8 cellular contexts compared by ENCODE assay signal in the genomic region with DNA sequence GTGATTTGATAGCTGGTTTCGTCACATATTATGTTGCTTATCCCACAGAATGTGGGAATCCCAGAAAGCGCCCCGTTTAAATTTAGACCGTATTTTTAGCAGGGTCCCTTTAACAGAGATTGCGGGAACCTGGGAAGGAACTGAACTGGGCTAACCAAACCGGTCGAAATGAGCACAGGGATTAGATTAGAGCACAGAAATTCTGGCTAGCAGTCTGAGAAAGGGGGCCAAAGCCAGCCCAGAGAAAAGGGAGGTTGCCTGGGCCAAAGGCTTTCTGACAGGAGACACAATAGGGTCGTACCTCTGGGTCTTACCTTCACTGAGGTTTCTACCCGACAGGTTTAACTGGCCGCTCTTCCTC. TPM values are rescaled to one million over a fixed set of nuclear protein-coding genes. Genes with fewer than 3 reads are reported as not detected.
DNase-seq lines count a peak whose midpoint lies in the region; ATAC-seq and TF ChIP-seq lines count a peak whose summit lies in the region.

No MANE protein-coding gene starts in this region.

- H3K36me3 ChIP-seq in testis (ENCODE audit: low read depth, missing control alignments), result no peaks in the 10 kb centered on the region

- H3K9me3 ChIP-seq in testis, result no peaks in the 10 kb centered on the region

- H3K9me3 Mint-ChIP-seq in activated CD4-positive, alpha-beta T cell treated with anti-CD3 and anti-CD28 coated beads for 36 hours (ENCODE audit: low read depth), result no peaks in the 10 kb centered on the region
- H3K9me3 Mint-ChIP-seq in activated T-helper 2 cell treated with anti-CD3 and anti-CD28 coated beads, Interferon-gamma antibody, Interleukin-2, Interleukin-4, amounts not matched to agents 10 μg/mL and 5 μg/mL and 100 μg/mL, durations not matched to agents 14 hours and 24 hours and 36 hours, result no peaks in the 10 kb centered on the region

- H3K4me3 ChIP-seq in testis, result peak overlapping the region; percentile 81 to 82

- no peak for TF ChIP-seq CTCF in testis (IDR thresholded peaks at IDR 0.05)

- H3K4me1 Mint-ChIP-seq in activated CD4-positive, alpha-beta T cell treated with anti-CD3 and anti-CD28 coated beads for 36 hours, result peaks cover 61% of the 10 kb centered on the region
- H3K4me1 Mint-ChIP-seq in activated T-helper 2 cell treated with anti-CD3 and anti-CD28 coated beads, Interferon-gamma antibody, Interleukin-2, Interleukin-4, amounts not matched to agents 10 μg/mL and 5 μg/mL and 100 μg/mL, durations not matched to agents 14 hours and 24 hours and 36 hours (ENCODE audit: low read depth), result peaks cover 49% of the 10 kb centered on the region

- no peaks in the 10 kb centered on the region for H3K27me3 ChIP-seq in testis

- no peak for TF ChIP-seq POLR2A in testis (IDR thresholded peaks at IDR 0.05)

- H3K36me3 Mint-ChIP-seq in activated CD4-positive, alpha-beta T cell treated with anti-CD3 and anti-CD28 coated beads for 36 hours (ENCODE audit: low read depth), result peaks cover 20% of the 10 kb centered on the region
- H3K36me3 Mint-ChIP-seq in activated T-helper 2 cell treated with anti-CD3 and anti-CD28 coated beads, Interferon-gamma antibody, Interleukin-2, Interleukin-4, amounts not matched to agents 10 μg/mL and 5 μg/mL and 100 μg/mL, durations not matched to agents 14 hours and 24 hours and 36 hours (ENCODE audit: low read depth), result peaks cover 29% of the 10 kb centered on the region

- peak overlapping the region; percentile 99 for H3K4me3 Mint-ChIP-seq in activated CD4-positive, alpha-beta T cell treated with anti-CD3 and anti-CD28 coated beads for 36 hours
- peak overlapping the region; percentile 99 for H3K4me3 Mint-ChIP-seq in activated T-helper 2 cell treated with anti-CD3 and anti-CD28 coated beads, Interferon-gamma antibody, Interleukin-2, Interleukin-4, amounts not matched to agents 10 μg/mL and 5 μg/mL and 100 μg/mL, durations not matched to agents 14 hours and 24 hours and 36 hours (ENCODE audit: low read depth)

- POLR2A ChIA-PET in activated CD4-positive, alpha-beta T cell treated with anti-CD3 and anti-CD28 coated beads for 36 hours (lab: Charles Lee), result interaction anchor here (0.6 to 2.1 kb wide), 2 partner anchors 10 to 16 kb away, joined by 3 to 12 read pairs; a partner anchor contains a TSS

- peaks cover 19% of the 10 kb centered on the region for H3K4me1 ChIP-seq in testis

- DNase-seq in activated CD4-positive, alpha-beta T cell treated with anti-CD3 and anti-CD28 coated beads for 36 hours, result no peak
- no peak for DNase-seq in activated CD4-positive, alpha-beta T cell treated with anti-CD3 and anti-CD28 coated beads, Interleukin-2, amount 50 U/mL, for 1 hour
- no peak for DNase-seq in activated T-helper 2 cell treated with anti-CD3 and anti-CD28 coated beads, Interferon-gamma antibody, Interleukin-2, Interleukin-4, amounts not matched to agents 10 μg/mL and 5 μg/mL and 100 μg/mL, durations not matched to agents 14 hours and 24 hours and 36 hours (ENCODE audit: low spot score)
- DNase-seq in iPS-NIHi11 (ENCODE audit: low spot score) (peak; percentile 4), testis (no peak), NCI-H526 (lab: John Stamatoyannopoulos, UW) (no peak), NCI-H2081 treated with DMSO at 0.1 percent for 48 hours (lab: John Stamatoyannopoulos, UW) (no peak)

- peak overlapping the region; percentile 92 to 95 for H3K27ac ChIP-seq in testis

- no peak for ATAC-seq in activated CD4-positive, alpha-beta T cell treated with anti-CD3 and anti-CD28 coated beads for 36 hours
- ATAC-seq in HG03066 (IDR thresholded peaks at IDR 0.05; ENCODE audit: low read depth, unreplicated experiment), result peak; percentile 26

- H3K27ac Mint-ChIP-seq in activated CD4-positive, alpha-beta T cell treated with anti-CD3 and anti-CD28 coated beads for 36 hours, result peak overlapping the region; percentile 99
- peak overlapping the region; percentile 99 for H3K27ac Mint-ChIP-seq in activated T-helper 2 cell treated with anti-CD3 and anti-CD28 coated beads, Interferon-gamma antibody, Interleukin-2, Interleukin-4, amounts not matched to agents 10 μg/mL and 5 μg/mL and 100 μg/mL, durations not matched to agents 14 hours and 24 hours and 36 hours

- intact Hi-C loops in activated CD4-positive, alpha-beta T cell treated with anti-CD3 and anti-CD28 coated beads for 36 hours (cut with DNase I, micrococcal nuclease), result loop anchor here (1.0 kb wide), 4 partner anchors 16 to 876 kb away; a partner anchor contains a TSS
- intact Hi-C loops in activated T-helper 2 cell treated with anti-CD3 and anti-CD28 coated beads, Interferon-gamma antibody, Interleukin-2, Interleukin-4, amounts not matched to agents 10 μg/mL and 5 μg/mL and 100 μg/mL, durations not matched to agents 14 hours and 24 hours and 36 hours (cut with micrococcal nuclease), result loop anchor here (1.0 to 5.0 kb wide), 4 partner anchors 16 to 876 kb away; a partner anchor contains a TSS
- intact Hi-C loops in testis (cut with DNase I; ENCODE audit: low total_unique reads), result no loop called here

- WGBS in testis, 2 donors, result 1% methylated on average over 10 of the region's 10 CpGs

- CTCF ChIA-PET in activated CD4-positive, alpha-beta T cell treated with anti-CD3 and anti-CD28 coated beads for 36 hours (lab: Charles Lee), result no interaction called here

- no peaks in the 10 kb centered on the region for H3K27me3 Mint-ChIP-seq in activated CD4-positive, alpha-beta T cell treated with anti-CD3 and anti-CD28 coated beads for 36 hours
- no peaks in the 10 kb centered on the region for H3K27me3 Mint-ChIP-seq in activated T-helper 2 cell treated with anti-CD3 and anti-CD28 coated beads, Interferon-gamma antibody, Interleukin-2, Interleukin-4, amounts not matched to agents 10 μg/mL and 5 μg/mL and 100 μg/mL, durations not matched to agents 14 hours and 24 hours and 36 hours (ENCODE audit: low read depth)

RNA-seq across cellular contexts. Expression of a gene that starts 0.3 kb away (rescaled TPM):
- 10 to 100 TPM; 23.2 to 26.4 TPM for total RNA-seq in activated CD4-positive, alpha-beta T cell treated with anti-CD3 and anti-CD28 coated beads for 36 hours
- total RNA-seq in activated T-helper 2 cell treated with anti-CD3 and anti-CD28 coated beads, Interferon-gamma antibody, Interleukin-2, Interleukin-4, amounts not matched to agents 10 μg/mL and 5 μg/mL and 100 μg/mL, durations not matched to agents 14 hours and 24 hours and 36 hours, result 23.3 and 23.4 TPM in 2 replicates
- 10 to 100 TPM; 18.2 to 22.1 TPM for total RNA-seq in testis
- polyA plus RNA-seq in testis (ENCODE audit: insufficient read depth, low read depth, low replicate concordance), result 10.1 TPM

RNA-seq across cellular contexts. Expression of a gene that starts 16.1 kb away (rescaled TPM):
- total RNA-seq in activated CD4-positive, alpha-beta T cell treated with anti-CD3 and anti-CD28 coated beads for 36 hours, result 100 to 1,000 TPM; 182 to 266 TPM
- total RNA-seq in activated T-helper 2 cell treated with anti-CD3 and anti-CD28 coated beads, Interferon-gamma antibody, Interleukin-2, Interleukin-4, amounts not matched to agents 10 μg/mL and 5 μg/mL and 100 μg/mL, durations not matched to agents 14 hours and 24 hours and 36 hours, result 194 and 195 TPM in 2 replicates
- 100 to 1,000 TPM; 223 to 262 TPM for total RNA-seq in testis
- polyA plus RNA-seq in testis (ENCODE audit: insufficient read depth, low read depth, low replicate concordance), result 134 TPM
